29 cellular contexts compared by ENCODE assay signal in genomic region chr3:124147429-124147828, GRCh38.
"Had no signal": no experiment of that assay in that cellular context is flagged by ENCODE, and none has a peak within 500 bp of the region (broad histone marks: within the 10 kb centered on the region; RNA-seq: fewer than 3 reads in every experiment).

No MANE protein-coding gene starts in this region.

- H3K4me1 Mint-ChIP-seq: stimulated activated effector memory CD8-positive, alpha-beta T cell treated with anti-CD3 and anti-CD28 coated beads, Interleukin-12 subunit alpha, Interleukin-12 subunit beta, amount 100 ng/mL, for 72 hours; stimulated activated memory B cell treated with anti-CD40 and anti-IgM and Interleukin-4, amounts not matched to agents 10 μg/mL and 1 μg/mL and 100 μg/mL, for 72 hours; stimulated activated naive B cell treated with anti-CD40 and anti-IgM and Interleukin-4, amounts not matched to agents 10 μg/mL and 1 μg/mL and 100 μg/mL, for 72 hours; stimulated activated naive CD8-positive, alpha-beta T cell treated with anti-CD3 and anti-CD28 coated beads, Interleukin-15, amount 100 ng/mL, for 72 hours had no signal

- ATAC-seq: stimulated activated effector memory CD8-positive, alpha-beta T cell treated with anti-CD3 and anti-CD28 coated beads, Interleukin-12 subunit alpha, Interleukin-12 subunit beta, amount 100 ng/mL, for 72 hours; stimulated activated memory B cell treated with anti-CD40 and anti-IgM and Interleukin-4, amounts not matched to agents 10 μg/mL and 1 μg/mL and 100 μg/mL, for 72 hours; stimulated activated naive B cell treated with anti-CD40 and anti-IgM and Interleukin-4, amounts not matched to agents 10 μg/mL and 1 μg/mL and 100 μg/mL, for 72 hours; stimulated activated naive CD8-positive, alpha-beta T cell treated with anti-CD3 and anti-CD28 coated beads, Interleukin-15, amount 100 ng/mL, for 72 hours; stimulated activated naive CD8-positive, alpha-beta T cell treated with anti-CD3 and anti-CD28 coated beads, Interleukin-15, Interleukin-2, amounts not matched to agents 100 U/mL and 50 U/mL, for 24 hours; upper lobe of right lung had no signal

- H3K27me3 Mint-ChIP-seq: type B pancreatic cell had no signal

- H3K4me1 ChIP-seq: suprapubic skin, testis, thyroid gland, tibial nerve, transverse colon, upper lobe of left lung, upper lobe of right lung, uterus, vagina had no signal

- H3K4me3 Mint-ChIP-seq: stimulated activated effector memory CD8-positive, alpha-beta T cell treated with anti-CD3 and anti-CD28 coated beads, Interleukin-12 subunit alpha, Interleukin-12 subunit beta, amount 100 ng/mL, for 72 hours; stimulated activated memory B cell treated with anti-CD40 and anti-IgM and Interleukin-4, amounts not matched to agents 10 μg/mL and 1 μg/mL and 100 μg/mL, for 72 hours; stimulated activated naive B cell treated with anti-CD40 and anti-IgM and Interleukin-4, amounts not matched to agents 10 μg/mL and 1 μg/mL and 100 μg/mL, for 72 hours; stimulated activated naive CD8-positive, alpha-beta T cell treated with anti-CD3 and anti-CD28 coated beads, Interleukin-15, amount 100 ng/mL, for 72 hours; stimulated activated naive CD8-positive, alpha-beta T cell treated with anti-CD3 and anti-CD28 coated beads, Interleukin-15, Interleukin-2, amounts not matched to agents 100 ng/mL and 50 ng/mL, for 24 hours; type B pancreatic cell had no signal

- FAIRE-seq: urothelium cell line had no signal

- H3K27ac ChIP-seq: stomach, suprapubic skin, testis, thoracic aorta, thyroid gland, tibial artery, tibial nerve, transverse colon, upper lobe of left lung, upper lobe of right lung, uterus, vagina had no signal

- H3K27me3 ChIP-seq: stomach, suprapubic skin, testis, thyroid gland, tibial artery, tibial nerve, transverse colon, upper lobe of left lung, upper lobe of right lung, uterus, vagina had no signal

- DNase-seq: stimulated activated CD4-positive, alpha-beta T cell treated with anti-CD3 and anti-CD28 coated beads, Interleukin-2, amount 100 ng/mL, for 48 hours; stimulated activated CD4-positive, alpha-beta T cell treated with anti-CD3 and anti-CD28 coated beads, Interleukin-4, amount 100 ng/mL, for 1 hour; stimulated activated CD4-positive, alpha-beta T cell treated with anti-CD3 and anti-CD28 coated beads, Interleukin-4, amount 100 ng/mL, for 24 hours; stimulated activated CD4-positive, alpha-beta T cell treated with anti-CD3 and anti-CD28 coated beads, Interleukin-4, amount 100 ng/mL, for 4 hours; stimulated activated CD8-positive, alpha-beta memory T cell treated with anti-CD3 and anti-CD28 coated beads, Interleukin-4, amount 100 ng/mL, for 48 hours; stimulated activated naive B cell treated with anti-CD40 and anti-IgM and Interleukin-4, amounts not matched to agents 10 μg/mL and 1 μg/mL and 100 μg/mL, for 72 hours; stimulated activated naive CD4-positive, alpha-beta T cell; stimulated activated naive CD4-positive, alpha-beta T cell treated with Interleukin-2 at 50 U/mL for 16 hours; stimulated activated naive CD8-positive, alpha-beta T cell treated with anti-CD3 and anti-CD28 coated beads, Interleukin-15, amount 100 ng/mL, for 72 hours; stimulated activated naive CD8-positive, alpha-beta T cell treated with anti-CD3 and anti-CD28 coated beads, Interleukin-15, Interleukin-2, amounts not matched to agents 100 U/mL and 50 U/mL, for 24 hours; stomach; substantia nigra; testis; thyroid gland; tibial artery; transverse colon; trophoblast cell; upper lobe of left lung; upper lobe of right lung; uterus had no signal

- H3K27ac Mint-ChIP-seq: stimulated activated effector memory CD8-positive, alpha-beta T cell treated with anti-CD3 and anti-CD28 coated beads, Interleukin-12 subunit alpha, Interleukin-12 subunit beta, amount 100 ng/mL, for 72 hours; stimulated activated memory B cell treated with anti-CD40 and anti-IgM and Interleukin-4, amounts not matched to agents 10 μg/mL and 1 μg/mL and 100 μg/mL, for 72 hours; stimulated activated naive B cell treated with anti-CD40 and anti-IgM and Interleukin-4, amounts not matched to agents 10 μg/mL and 1 μg/mL and 100 μg/mL, for 72 hours; stimulated activated naive CD8-positive, alpha-beta T cell treated with anti-CD3 and anti-CD28 coated beads, Interleukin-15, amount 100 ng/mL, for 72 hours; stimulated activated naive CD8-positive, alpha-beta T cell treated with anti-CD3 and anti-CD28 coated beads, Interleukin-15, Interleukin-2, amounts not matched to agents 100 ng/mL and 50 ng/mL, for 24 hours; type B pancreatic cell had no signal

- H3K36me3 ChIP-seq: stomach, suprapubic skin, thoracic aorta, thyroid gland, tibial artery, tibial nerve, transverse colon, upper lobe of left lung, upper lobe of right lung, uterus, vagina had no signal

- H3K9me3 ChIP-seq: stomach, suprapubic skin, testis, thoracic aorta, thyroid gland, tibial artery, tibial nerve, transverse colon, upper lobe of left lung, upper lobe of right lung, uterus, vagina had no signal

- H3K36me3 Mint-ChIP-seq: stimulated activated effector memory CD8-positive, alpha-beta T cell treated with anti-CD3 and anti-CD28 coated beads, Interleukin-12 subunit alpha, Interleukin-12 subunit beta, amount 100 ng/mL, for 72 hours; stimulated activated memory B cell treated with anti-CD40 and anti-IgM and Interleukin-4, amounts not matched to agents 10 μg/mL and 1 μg/mL and 100 μg/mL, for 72 hours; stimulated activated naive B cell treated with anti-CD40 and anti-IgM and Interleukin-4, amounts not matched to agents 10 μg/mL and 1 μg/mL and 100 μg/mL, for 72 hours; type B pancreatic cell had no signal

- H3K4me3 ChIP-seq: stomach, suprapubic skin, testis, thoracic aorta, thyroid gland, tibial artery, tibial nerve, transverse colon, upper lobe of left lung, upper lobe of right lung, uterus, vagina had no signal

- H3K9me3 Mint-ChIP-seq: stimulated activated effector memory CD8-positive, alpha-beta T cell treated with anti-CD3 and anti-CD28 coated beads, Interleukin-12 subunit alpha, Interleukin-12 subunit beta, amount 100 ng/mL, for 72 hours; stimulated activated naive CD8-positive, alpha-beta T cell treated with anti-CD3 and anti-CD28 coated beads, Interleukin-15, amount 100 ng/mL, for 72 hours; stimulated activated naive CD8-positive, alpha-beta T cell treated with anti-CD3 and anti-CD28 coated beads, Interleukin-15, Interleukin-2, amounts not matched to agents 100 ng/mL and 50 ng/mL, for 24 hours; type B pancreatic cell had no signal
